1 cellular context compared by ENCODE assay signal in the genomic region with DNA sequence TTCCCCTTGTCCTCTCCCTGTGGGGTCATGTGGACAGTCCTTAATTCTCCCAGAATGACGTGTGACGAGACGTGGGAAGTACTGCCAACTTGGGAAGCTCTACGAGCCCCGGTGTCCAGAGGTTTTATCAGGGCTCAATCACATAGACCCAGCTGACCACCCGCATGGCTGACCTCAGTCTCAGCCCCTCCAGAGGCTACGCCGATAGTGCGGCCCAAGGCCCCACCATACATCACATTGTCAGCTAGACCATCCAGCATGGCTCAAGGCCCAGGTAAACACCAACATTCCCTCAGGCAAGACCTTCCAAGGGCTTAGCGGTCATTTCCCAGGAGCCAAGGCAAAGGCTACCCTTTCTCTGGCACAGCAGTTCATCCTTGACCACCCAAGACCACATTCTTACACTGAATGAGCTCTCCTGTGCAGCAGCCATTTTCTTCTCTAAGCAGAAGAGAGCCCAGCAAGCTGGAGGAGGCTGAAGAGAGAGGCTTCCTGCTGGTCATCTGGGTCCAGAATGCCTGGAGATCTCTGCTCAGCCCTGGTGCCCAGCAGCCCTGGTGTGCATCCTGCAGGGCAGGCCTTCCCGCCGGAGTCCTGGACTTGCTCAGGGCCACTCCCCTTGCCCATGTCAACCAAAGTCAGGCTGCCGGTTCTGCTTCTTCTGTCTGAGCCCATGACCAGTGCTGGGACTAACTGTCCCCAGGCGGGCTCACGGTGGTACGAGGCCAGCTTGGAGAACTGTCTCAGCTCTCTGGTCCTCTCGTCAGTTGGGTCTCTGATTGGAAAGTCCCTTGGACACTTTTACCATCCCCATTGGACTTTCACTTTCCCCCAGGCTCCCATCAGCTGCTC.
TF ChIP-seq lines count a peak whose summit lies in the region.

No MANE protein-coding gene starts in this region.

TF ChIP-seq in HEK293T, 16 proteins besides CTCF, POLR2A, EP300 and RAD21:
- TF ChIP-seq ZNF384 (IDR thresholded peaks at IDR 0.05) = no peak
- no peak for TF ChIP-seq L3MBTL2 (conservative IDR thresholded peaks at IDR 0.05)
- TF ChIP-seq CTBP1 (IDR thresholded peaks at IDR 0.05; ENCODE audit: borderline replicate concordance) = no peak
- no peak for TF ChIP-seq FOXM1 (IDR thresholded peaks at IDR 0.05; ENCODE audit: borderline replicate concordance)
- TF ChIP-seq FOXK2 (IDR thresholded peaks at IDR 0.05) = no peak
- TF ChIP-seq HDGF (IDR thresholded peaks at IDR 0.05; ENCODE audit: borderline replicate concordance) = no peak
- no peak for TF ChIP-seq ELF4 (IDR thresholded peaks at IDR 0.05)
- TF ChIP-seq NFRKB (IDR thresholded peaks at IDR 0.05) = no peak
TF ChIP-seq in HEK293T: peak in this region for 0.
